17 cellular contexts compared by ENCODE assay signal in the genomic region with DNA sequence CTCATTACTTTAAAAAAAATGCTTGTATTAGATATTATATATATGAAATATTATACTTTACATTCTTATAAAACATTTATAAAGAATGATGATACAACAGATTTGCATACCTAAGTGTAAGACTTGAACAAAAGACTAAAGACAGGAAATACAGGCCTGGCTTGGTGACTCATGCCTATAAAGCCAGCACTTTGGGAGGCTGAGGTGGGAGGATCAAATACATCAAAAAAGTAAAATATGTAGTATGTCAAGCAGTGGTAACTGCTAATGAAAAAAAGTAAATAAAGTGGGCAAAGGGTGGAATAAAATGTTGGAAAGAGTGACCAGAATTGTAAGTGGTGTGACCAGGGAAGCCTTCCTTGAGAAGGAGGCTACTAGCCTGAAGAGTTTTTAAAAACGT.
DNase-seq lines count a peak whose midpoint lies in the region; ATAC-seq and TF ChIP-seq lines count a peak whose summit lies in the region.
"Had no signal": no experiment of that assay in that cellular context is flagged by ENCODE, and none has a peak within 500 bp of the region (broad histone marks: within the 10 kb centered on the region; RNA-seq: fewer than 3 reads in every experiment).

No MANE protein-coding gene starts in this region.

- peaks cover 6% of the 10 kb centered on the region for H3K36me3 Mint-ChIP-seq in Calu3 (ENCODE audit: insufficient read depth, unreplicated experiment)

- intact Hi-C loops in Calu3 (cut with micrococcal nuclease; ENCODE audit: unreplicated experiment) (no loop called here), posterior vena cava (cut with DNase I) (no loop called here)

- H3K4me3 Mint-ChIP-seq in Calu3 (ENCODE audit: low read depth, unreplicated experiment), result no peak overlapping the region
- H3K4me3 Mint-ChIP-seq: activated T-cell treated with anti-CD3 and anti-CD28 coated beads, Interleukin-2, amount 50 U/mL, for 72 hours; CD14-positive monocyte; naive B cell had no signal

- peak overlapping the region; percentile 47 for H3K27ac Mint-ChIP-seq in Calu3 (ENCODE audit: unreplicated experiment)
- H3K27ac Mint-ChIP-seq: activated T-cell treated with anti-CD3 and anti-CD28 coated beads, Interleukin-2, amount 50 U/mL, for 72 hours; CD14-positive monocyte; naive B cell had no signal

- H3K9me3 ChIP-seq in adipocyte (ENCODE audit: control insufficient read depth, low read length), result no peaks in the 10 kb centered on the region

- no peaks in the 10 kb centered on the region for H3K4me1 ChIP-seq in adipocyte (ENCODE audit: control insufficient read depth, insufficient read depth, low read length)
- peaks cover 7% of the 10 kb centered on the region for H3K4me1 ChIP-seq in foreskin keratinocyte

- H3K36me3 ChIP-seq in adipocyte (ENCODE audit: control insufficient read depth, insufficient read depth, low read length, severe bottlenecking), result peaks cover 3% of the 10 kb centered on the region
- H3K36me3 ChIP-seq: cardiac muscle cell, WERI-Rb-1 had no signal

- BruUV-seq in Calu3 (replicated peaks; lab: Mats Ljungman, UMichigan), result no TSS peak

- H3K27me3 ChIP-seq in adipocyte (replicated peaks; ENCODE audit: control insufficient read depth, insufficient read depth, low read length), result no peaks in the 10 kb centered on the region
- no peaks in the 10 kb centered on the region for H3K27me3 ChIP-seq in foreskin keratinocyte
- H3K27me3 ChIP-seq: cardiac muscle cell had no signal

- peak; percentile 3 for DNase-seq in Calu3
- DNase-seq in HFF-Myc (ENCODE audit: extremely low read depth, low read depth), result peak; percentile 29
- DNase-seq in adipocyte (ENCODE audit: low read depth), result peak; percentile 18
- peak; percentile 46 to 72 for DNase-seq in foreskin keratinocyte
- DNase-seq in DMS153 (lab: John Stamatoyannopoulos, UW), result no peak
- no peak for DNase-seq in HUDEP-2 (lab: John Stamatoyannopoulos, UW; ENCODE audit: unreplicated experiment in 76 of 76)
- no peak for DNase-seq in posterior vena cava (ENCODE audit: low spot score)
- DNase-seq in stimulated activated CD4-positive, alpha-beta T cell treated with anti-CD3 and anti-CD28 coated beads, Interleukin-12 subunit alpha, Interleukin-12 subunit beta, amount 100 ng/mL, for 4 hours, result no peak
- DNase-seq: activated T-cell treated with anti-CD3 and anti-CD28 coated beads, Interleukin-2, amount 50 U/mL, for 72 hours; H7; islet precursor cell; naive B cell; WERI-Rb-1 had no signal

- H3K4me3 ChIP-seq in HFF-Myc (replicated peaks; ENCODE audit: low read depth, low read length) (no peak overlapping the region), adipocyte (ENCODE audit: low read length) (no peak overlapping the region)
- H3K4me3 ChIP-seq: cardiac muscle cell, skin epidermis had no signal

- no peaks in the 10 kb centered on the region for H3K4me1 Mint-ChIP-seq in Calu3 (ENCODE audit: low read depth, unreplicated experiment)
- H3K4me1 Mint-ChIP-seq: CD14-positive monocyte had no signal

- H3K9ac ChIP-seq in adipocyte (ENCODE audit: low read length), result no peak overlapping the region

- no peak overlapping the region for H3K27ac ChIP-seq in foreskin keratinocyte
- H3K27ac ChIP-seq: cardiac muscle cell, skin epidermis, WERI-Rb-1 had no signal

- CTCF ChIA-PET in Calu3 (lab: Charles Lee), result no interaction called here

- peak; percentile 98 for ATAC-seq in foreskin keratinocyte
- ATAC-seq: activated T-cell treated with anti-CD3 and anti-CD28 coated beads, Interleukin-2, amount 50 U/mL, for 72 hours; Right ventricle myocardium inferior had no signal

- H3K27me3 Mint-ChIP-seq in Calu3 (ENCODE audit: unreplicated experiment), result peaks cover 17% of the 10 kb centered on the region

- no peak for TF ChIP-seq CTCF in Calu3 (IDR thresholded peaks at IDR 0.05; ENCODE audit: unreplicated experiment)
- TF ChIP-seq CTCF in HFF-Myc (IDR thresholded peaks at IDR 0.05; ENCODE audit: low read depth, low read length, missing control alignments), result no peak
- TF ChIP-seq CTCF in foreskin keratinocyte (conservative IDR thresholded peaks at IDR 0.05), result no peak

- H3K9me3 Mint-ChIP-seq in Calu3 (ENCODE audit: low read depth, unreplicated experiment), result no peaks in the 10 kb centered on the region

Comparison
In these comparisons a context has a peak if more than half of its experiments do, and no peak if none do; other contexts are left out.
1. DNase-seq: peak in Calu3 (single experiment), HFF-Myc (single experiment), adipocyte (single experiment) and foreskin keratinocyte (2 of 2); none in DMS153 (single experiment), HUDEP-2 (0 of 76), posterior vena cava (single experiment) and stimulated activated CD4-positive, alpha-beta T cell treated with anti-CD3 and anti-CD28 coated beads, Interleukin-12 subunit alpha, Interleukin-12 subunit beta, amount 100 ng/mL, for 4 hours (single experiment).